17 cellular contexts compared by ENCODE assay signal in genomic region chr17:31588034-31588433, GRCh38.
"Had no signal": no experiment of that assay in that cellular context is flagged by ENCODE, and none has a peak within 500 bp of the region (broad histone marks: within the 10 kb centered on the region; RNA-seq: fewer than 3 reads in every experiment).

No MANE protein-coding gene starts in this region.

- H3K36me3 Mint-ChIP-seq: naive thymus-derived CD4-positive, alpha-beta T cell; type B pancreatic cell had no signal

- H3K27me3 Mint-ChIP-seq: naive thymus-derived CD4-positive, alpha-beta T cell; type B pancreatic cell had no signal

- H3K4me1 ChIP-seq: pancreas, thyroid gland had no signal

- ATAC-seq: esophagus mucosa; heart left ventricle; naive thymus-derived CD4-positive, alpha-beta T cell; pancreas had no signal

- H3K4me3 ChIP-seq: coronary artery, heart left ventricle, pancreas, suprapubic skin, thyroid gland had no signal

- H3K27ac ChIP-seq: heart left ventricle, pancreas, suprapubic skin, thyroid gland had no signal

- H3K27me3 ChIP-seq: heart left ventricle, pancreas, suprapubic skin, thyroid gland had no signal

- DNase-seq: central memory CD4-positive, alpha-beta T cell; effector memory CD4-positive, alpha-beta T cell; heart left ventricle; hippocampal formation; kidney glomerular epithelial cell; mesendoderm; naive thymus-derived CD4-positive, alpha-beta T cell; pancreas; stimulated activated CD4-positive, alpha-beta T cell treated with anti-CD3 and anti-CD28 coated beads, Interleukin-2, amount 100 ng/mL, for 24 hours; stimulated activated CD4-positive, alpha-beta T cell treated with anti-CD3 and anti-CD28 coated beads, Interleukin-4, amount 100 ng/mL, for 4 hours; stimulated activated naive CD4-positive, alpha-beta T cell; thyroid gland had no signal

- H3K4me3 Mint-ChIP-seq: naive thymus-derived CD4-positive, alpha-beta T cell; neural crest cell; type B pancreatic cell had no signal

- H3K36me3 ChIP-seq: pancreas, suprapubic skin, thyroid gland had no signal

- H3K27ac Mint-ChIP-seq: naive thymus-derived CD4-positive, alpha-beta T cell; type B pancreatic cell had no signal

- H3K9me3 Mint-ChIP-seq: naive thymus-derived CD4-positive, alpha-beta T cell; neural crest cell; type B pancreatic cell had no signal

- H3K4me1 Mint-ChIP-seq: neural crest cell had no signal

- H3K9me3 ChIP-seq: heart left ventricle, pancreas, suprapubic skin, thyroid gland had no signal
